ENCODE assay signal across 10 cellular contexts in the genomic region with DNA sequence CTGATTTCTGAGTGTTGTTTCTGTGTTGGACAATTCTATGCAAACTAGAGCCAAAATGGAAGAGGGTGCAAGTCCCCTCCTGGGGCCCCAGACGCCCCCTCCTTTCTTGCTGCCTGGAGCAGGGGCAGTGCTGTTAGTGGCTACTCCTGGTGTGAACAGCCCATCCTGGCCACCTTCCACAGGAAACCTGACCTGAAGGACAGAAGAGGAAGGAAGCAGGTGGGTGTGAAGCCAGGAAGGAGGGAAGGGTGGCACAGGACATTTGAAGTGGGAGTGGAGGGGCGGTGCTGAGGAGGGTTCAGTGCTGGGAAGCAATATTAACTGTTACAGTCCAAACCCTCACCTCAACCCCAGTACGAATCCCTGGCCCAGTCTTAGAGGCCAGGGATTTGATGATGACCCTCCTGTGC. TPM values are rescaled to one million over a fixed set of nuclear protein-coding genes. Genes with fewer than 3 reads are reported as not detected.
DNase-seq lines count a peak whose midpoint lies in the region; ATAC-seq and TF ChIP-seq lines count a peak whose summit lies in the region.
"Had no signal": no experiment of that assay in that cellular context is flagged by ENCODE, and none has a peak within 500 bp of the region (broad histone marks: within the 10 kb centered on the region; RNA-seq: fewer than 3 reads in every experiment).

No MANE protein-coding gene starts in this region.

- H3K27ac ChIP-seq in C4-2B = peak overlapping the region; percentile 80

- H3K4me1 ChIP-seq in NT2/D1 (ENCODE audit: insufficient read depth, insufficient read length) = no peaks in the 10 kb centered on the region

- DNase-seq in NT2/D1 (ENCODE audit: low read depth, low spot score) (no peak), epidermal melanocyte (ENCODE audit: insufficient read length, low spot score) (peak; percentile 7), natural killer cell (no peak), NCI-H1694 treated with DMSO at 0.1 percent for 48 hours (lab: John Stamatoyannopoulos, UW) (no peak), HuH-7 (ENCODE audit: low spot score) (no peak), inferior parietal cortex (ENCODE audit: extremely low spot score) (no peak)
- DNase-seq: NCI-H2081 treated with DMSO at 0.1 percent for 48 hours had no signal

- intact Hi-C loops in natural killer cell (cut with micrococcal nuclease) = loop anchor here (2.0 to 10.0 kb wide), 3 partner anchors 155 to 763 kb away; no protein-coding TSS in a partner anchor

- ATAC-seq in natural killer cell = no peak
- no peak for ATAC-seq in HG02938 (IDR thresholded peaks at IDR 0.05; ENCODE audit: unreplicated experiment)

- H3K9ac ChIP-seq in NT2/D1 (ENCODE audit: insufficient read length, low read depth) = peak overlapping the region; percentile 67

- no peaks in the 10 kb centered on the region for H3K36me3 Mint-ChIP-seq in natural killer cell

- H3K27me3 Mint-ChIP-seq in natural killer cell (ENCODE audit: low read depth in 2 of 2) = peaks cover 0 to 3% of the 10 kb centered on the region in 2 donors

- no peak overlapping the region for H3K27ac Mint-ChIP-seq in natural killer cell

- H3K4me1 Mint-ChIP-seq in natural killer cell = peaks cover 7 to 29% of the 10 kb centered on the region in 2 donors

- H3K4me3 ChIP-seq in NT2/D1 (ENCODE audit: insufficient read length, low read depth) = peak overlapping the region; percentile 58

- no peaks in the 10 kb centered on the region for H3K9me3 Mint-ChIP-seq in natural killer cell

- H3K27me3 ChIP-seq in NT2/D1 (ENCODE audit: insufficient read depth, insufficient read length) = peaks cover 24% of the 10 kb centered on the region

- H3K36me3 ChIP-seq in NT2/D1 (ENCODE audit: insufficient read depth, insufficient read length, low read length) = peaks cover 8% of the 10 kb centered on the region

- no peak for TF ChIP-seq CTCF in C4-2B (conservative IDR thresholded peaks at IDR 0.05)
- TF ChIP-seq CTCF in natural killer cell (IDR thresholded peaks at IDR 0.05) = no peak

- peak overlapping the region; percentile 78 for H3K4me3 Mint-ChIP-seq in natural killer cell

- peaks cover 14% of the 10 kb centered on the region; the same call in 1 of the 2 replicates for H3K9me3 ChIP-seq in NT2/D1 (ENCODE audit: insufficient read depth, low read length)

RNA-seq across cellular contexts. Expression of gene PRICKLE4, which starts 0.7 kb away (rescaled TPM):
- total RNA-seq in natural killer cell = not detected

RNA-seq across cellular contexts. Expression of gene FRS3, which starts 1.6 kb away (rescaled TPM):
- total RNA-seq in natural killer cell = 1 to 10 TPM; 4.5 to 5.7 (median 5.4) TPM

RNA-seq across cellular contexts. Expression of gene TOMM6, which starts 6.2 kb away (rescaled TPM):
- 100 to 1,000 TPM in 1 of 3 donors, 10 to 100 TPM in 2; 95.0 to 109 (median 96.6) TPM for total RNA-seq in natural killer cell

RNA-seq across cellular contexts. Expression of gene PGC, which starts 34.1 kb away (rescaled TPM):
- not detected for total RNA-seq in natural killer cell
- total RNA-seq: glomerular endothelial cell had no signal

RNA-seq across cellular contexts. Expression of gene TFEB, which starts 45.9 kb away (rescaled TPM):
- total RNA-seq in natural killer cell = 10 to 100 TPM; 56.0 to 66.7 (median 66.2) TPM
